In the genomic region with DNA sequence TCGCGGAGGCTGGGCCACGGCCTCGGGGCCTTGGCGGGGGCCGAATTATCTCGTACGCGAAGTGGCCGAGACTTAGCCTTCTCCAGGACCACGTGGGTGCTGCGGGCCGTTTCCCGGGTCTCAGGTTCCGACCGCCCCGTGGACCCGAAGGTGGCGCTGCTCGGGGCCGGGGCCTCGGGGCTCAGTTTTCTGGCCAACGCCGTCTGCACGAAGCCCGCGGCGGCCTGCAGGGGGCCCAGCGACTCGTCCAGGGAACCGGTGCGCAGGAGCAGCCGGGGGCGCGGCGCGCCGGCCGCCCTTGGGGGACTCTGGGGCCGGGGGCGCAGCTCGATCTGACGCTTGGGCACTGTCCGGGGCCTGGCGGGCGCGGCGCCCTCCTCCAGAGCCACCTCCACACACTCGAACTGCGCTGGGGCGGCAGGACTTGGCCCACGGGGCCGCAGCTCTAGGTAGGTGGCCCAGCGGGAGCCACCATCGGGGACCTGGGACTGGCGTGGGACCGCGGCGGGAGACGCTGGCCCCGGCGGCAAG, we compare ENCODE assay signal across 8 cellular contexts. TPM values are rescaled to one million over a fixed set of nuclear protein-coding genes. Genes with fewer than 3 reads are reported as not detected.
DNase-seq lines count a peak whose midpoint lies in the region; ATAC-seq, FAIRE-seq and TF ChIP-seq lines count a peak whose summit lies in the region.

No MANE protein-coding gene starts in this region.

- H3K79me2 ChIP-seq in HepG2 (ENCODE audit: insufficient read depth, low read length): no peaks in the 10 kb centered on the region

- no peak overlapping the region for H3K27ac Mint-ChIP-seq in activated CD4-positive, alpha-beta T cell treated with anti-CD3 and anti-CD28 coated beads, Interleukin-2, amount 10 ng/mL, durations not matched to agents 7 days and 5 days
- no peak overlapping the region for H3K27ac Mint-ChIP-seq in nephron progenitor cell

- TF ChIP-seq CTCF in liver (IDR thresholded peaks at IDR 0.05; ENCODE audit: low read depth, low read length, missing input control) (peak; percentile 36), HepG2 (CRISPR knock-in tag; IDR thresholded peaks at IDR 0.05) (no peak), nephron progenitor cell (IDR thresholded peaks at IDR 0.05) (peak; percentile 54)

- WGBS in liver: 8% methylated on average over 62 of the region's 62 CpGs
- WGBS in HepG2 (ENCODE audit: low lambda C conversion rate): 98% methylated on average over 9 of the region's 62 CpGs
- 8% methylated on average over 57 to 62 of the region's 62 CpGs for WGBS in esophagus, 2 donors

- in situ Hi-C loops in HepG2 (cut with HindIII; ENCODE audit: extremely low pct_ligation_motif_present, low pct_unique_long_range_greater_than_20kb): no loop called here

- peaks cover 52% of the 10 kb centered on the region for H3K4me1 Mint-ChIP-seq in activated CD4-positive, alpha-beta T cell treated with anti-CD3 and anti-CD28 coated beads, Interleukin-2, amount 10 ng/mL, durations not matched to agents 7 days and 5 days
- H3K4me1 Mint-ChIP-seq in nephron progenitor cell: peaks cover 11% of the 10 kb centered on the region

- FAIRE-seq in HepG2 (lab: Jason Lieb, UNC): no peak

- no peaks in the 10 kb centered on the region for H3K27me3 Mint-ChIP-seq in activated CD4-positive, alpha-beta T cell treated with anti-CD3 and anti-CD28 coated beads, Interleukin-2, amount 10 ng/mL, durations not matched to agents 7 days and 5 days
- peaks cover 68% of the 10 kb centered on the region for H3K27me3 Mint-ChIP-seq in nephron progenitor cell (ENCODE audit: low read depth, poor library complexity)

- H2AFZ ChIP-seq in HepG2 (ENCODE audit: low read length): no peak overlapping the region

- H3K4me3 ChIP-seq in liver (ENCODE audit: low read depth in 1 of 3, low read length in 3 of 3) (peak overlapping the region; percentile 16 to 59 (median 42)), HepG2 (replicated peaks in 1 of 3; ENCODE audit: insufficient read depth in 1 of 3, low read depth in 2 of 3, low read length in 3 of 3) (no peak overlapping the region), esophagus (ENCODE audit: low read depth in 1 of 2, low read length in 2 of 2) (peak overlapping the region; percentile 42 to 56)

- H3K36me3 ChIP-seq in liver (ENCODE audit: control insufficient read depth in 4 of 4, insufficient read depth in 3 of 4, low read depth in 1 of 4, low read length in 3 of 4) (peaks cover 0 to 1% (median 0%) of the 10 kb centered on the region in 4 donors), HepG2 (replicated peaks in 1 of 2; ENCODE audit: control insufficient read depth in 1 of 2, insufficient read depth in 2 of 2, low read length in 2 of 2) (no peaks in the 10 kb centered on the region), esophagus (ENCODE audit: control insufficient read depth in 2 of 2, insufficient read depth in 2 of 2, low read length in 1 of 2) (no peaks in the 10 kb centered on the region)

- TF ChIP-seq RAD21 in liver (IDR thresholded peaks at IDR 0.05): peak in 1 of 2 donors; percentile 32
- no peak for TF ChIP-seq RAD21 in HepG2 (CRISPR knock-in tag; IDR thresholded peaks at IDR 0.05)

- H3K27ac ChIP-seq in liver (ENCODE audit: low read depth in 1 of 2, low read length in 2 of 2) (peak overlapping the region; percentile 65 to 69), HepG2 (ENCODE audit: extremely low read length, insufficient read depth, low read length) (no peak overlapping the region), esophagus (ENCODE audit: low read depth in 2 of 2, low read length in 1 of 2) (no peak overlapping the region)

- ATAC-seq in HepG2: no peak
- no peak for ATAC-seq in GM21529 (IDR thresholded peaks at IDR 0.05; ENCODE audit: unreplicated experiment)
- ATAC-seq in HG03469 (IDR thresholded peaks at IDR 0.05; ENCODE audit: unreplicated experiment): no peak

- DNase-seq in HepG2 (ENCODE audit: low spot score) (no peak), nephron progenitor cell (peak; percentile 79), NCI-H187 treated with DMSO at 0.1 percent for 48 hours (lab: John Stamatoyannopoulos, UW) (no peak)
- peak; percentile 68 for DNase-seq in activated CD4-positive, alpha-beta T cell treated with anti-CD3 and anti-CD28 coated beads, Interleukin-2, amount 10 ng/mL, durations not matched to agents 7 days and 5 days

- intact Hi-C loops in HepG2 (cut with micrococcal nuclease; ENCODE audit: unreplicated experiment): no loop called here

- H3K9me3 ChIP-seq in liver (ENCODE audit: control insufficient read depth in 4 of 4, low read length in 3 of 4): no peaks in the 10 kb centered on the region
- no peaks in the 10 kb centered on the region for H3K9me3 ChIP-seq in HepG2 (ENCODE audit: low read length)
- no peaks in the 10 kb centered on the region for H3K9me3 ChIP-seq in esophagus (ENCODE audit: control insufficient read depth in 2 of 2, insufficient read depth in 1 of 2, low read depth in 1 of 2, low read length in 1 of 2)

- BruUV-seq in HepG2 (replicated peaks; lab: Mats Ljungman, UMichigan): no TSS peak

- no peaks in the 10 kb centered on the region for H3K9me3 Mint-ChIP-seq in activated CD4-positive, alpha-beta T cell treated with anti-CD3 and anti-CD28 coated beads, Interleukin-2, amount 10 ng/mL, durations not matched to agents 7 days and 5 days
- no peaks in the 10 kb centered on the region for H3K9me3 Mint-ChIP-seq in nephron progenitor cell

- POLR2A ChIA-PET in HepG2 (lab: Yijun Ruan, JAX): no interaction called here
- POLR2A ChIA-PET in activated CD4-positive, alpha-beta T cell treated with anti-CD3 and anti-CD28 coated beads, Interleukin-2, amount 10 ng/mL, durations not matched to agents 7 days and 5 days (lab: Charles Lee): no interaction called here

- H4K20me1 ChIP-seq in HepG2 (ENCODE audit: insufficient read depth, low read length): no peaks in the 10 kb centered on the region

- TF ChIP-seq EP300 in HepG2 (IDR thresholded peaks at IDR 0.05; ENCODE audit: low read depth in 2 of 2, low read length in 2 of 2) (no peak), HepG2 (CRISPR knock-in tag; IDR thresholded peaks at IDR 0.05; ENCODE audit: borderline replicate concordance) (no peak)

- CTCF ChIA-PET in HepG2 (lab: Yijun Ruan, JAX; ENCODE audit: low intra/inter-chr PET ratio, low total read pairs): no interaction called here
- CTCF ChIA-PET in activated CD4-positive, alpha-beta T cell treated with anti-CD3 and anti-CD28 coated beads, Interleukin-2, amount 10 ng/mL, durations not matched to agents 7 days and 5 days (lab: Charles Lee): interaction anchor here (1.2 to 1.7 kb wide), 2 partner anchors 9 to 15 kb away, joined by 3 to 4 read pairs; partner anchors contain the start of gene SPATA24

- H3K9ac ChIP-seq in liver (ENCODE audit: low read depth in 1 of 2, low read length in 2 of 2) (no peak overlapping the region), HepG2 (ENCODE audit: insufficient read depth, low read depth, low read length) (no peak overlapping the region)

- peaks cover 13% of the 10 kb centered on the region for H3K36me3 Mint-ChIP-seq in activated CD4-positive, alpha-beta T cell treated with anti-CD3 and anti-CD28 coated beads, Interleukin-2, amount 10 ng/mL, durations not matched to agents 7 days and 5 days (ENCODE audit: low read depth)
- peaks cover 21% of the 10 kb centered on the region for H3K36me3 Mint-ChIP-seq in nephron progenitor cell (ENCODE audit: low read depth)

- peak overlapping the region; percentile 87 for H3K4me3 Mint-ChIP-seq in activated CD4-positive, alpha-beta T cell treated with anti-CD3 and anti-CD28 coated beads, Interleukin-2, amount 10 ng/mL, durations not matched to agents 7 days and 5 days
- peak overlapping the region; percentile 81 for H3K4me3 Mint-ChIP-seq in nephron progenitor cell

- no peak for TF ChIP-seq POLR2A in HepG2 (IDR thresholded peaks at IDR 0.05; ENCODE audit: insufficient read depth in 1 of 2, low read depth in 2 of 2, low read length in 2 of 2)

- H3K4me1 ChIP-seq in liver (ENCODE audit: control insufficient read depth in 4 of 4, insufficient read depth in 4 of 4, low read length in 3 of 4): peaks cover 9 to 19% (median 17%) of the 10 kb centered on the region in 4 donors
- peaks cover 30% of the 10 kb centered on the region for H3K4me1 ChIP-seq in HepG2 (ENCODE audit: insufficient read depth, low read length)
- peaks cover 10 to 24% of the 10 kb centered on the region in 2 donors for H3K4me1 ChIP-seq in esophagus (ENCODE audit: control insufficient read depth in 2 of 2, insufficient read depth in 2 of 2, low read length in 1 of 2)

- no peak overlapping the region for H3K4me2 ChIP-seq in HepG2 (ENCODE audit: low read depth, low read length)

- H3K27me3 ChIP-seq in liver (ENCODE audit: control insufficient read depth in 4 of 4, insufficient read depth in 4 of 4, low read length in 3 of 4) (peaks cover 0 to 3% (median 0%) of the 10 kb centered on the region in 4 donors), HepG2 (ENCODE audit: control insufficient read depth in 1 of 2, insufficient read depth in 2 of 2, low read length in 2 of 2) (no peaks in the 10 kb centered on the region), esophagus (ENCODE audit: control insufficient read depth in 1 of 2, insufficient read depth in 2 of 2, low read length in 2 of 2) (no peaks in the 10 kb centered on the region)

RNA-seq across cellular contexts. Expression of gene PROB1, which starts 0.7 kb away (rescaled TPM):
- total RNA-seq in liver: under 1 TPM; 0.28 to 0.67 TPM
- under 1 TPM; 0.04 to 0.39 TPM for polyA plus RNA-seq in liver
- 0.28 and 0.69 TPM in 2 replicates for total RNA-seq in HepG2 (2016; rRNA removed; fragmentation: Illumina TruSeq; extraction: Trizol)
- not detected in 2 replicates for total RNA-seq in HepG2 (2016; cell fraction: cytosol; rRNA removed; fragmentation: Illumina TruSeq; extraction: Trizol; ENCODE audit: low read depth)
- total RNA-seq in HepG2 (2016; cell fraction: insoluble cytoplasmic fraction; rRNA removed; fragmentation: Illumina TruSeq; extraction: Trizol): 0.18 and 0.63 TPM in 2 replicates
- 0.09 and 0.10 TPM in 2 replicates for total RNA-seq in HepG2 (2016; cell fraction: membrane; rRNA removed; fragmentation: Illumina TruSeq; extraction: Trizol)
- total RNA-seq in HepG2 (2016; cell fraction: nucleus; rRNA removed; fragmentation: Illumina TruSeq; extraction: Trizol): 0.72 and 0.96 TPM in 2 replicates
- polyA plus RNA-seq in HepG2 (2011; rRNA removed): 1.1 and 1.9 TPM in 2 replicates
- polyA plus RNA-seq in HepG2 (2011; cell fraction: cytosol; rRNA removed): 0.81 and 0.99 TPM in 2 replicates
- 10.6 and 11.1 TPM in 2 replicates for polyA plus RNA-seq in HepG2 (2011; cell fraction: nucleus; rRNA removed)
- 1.7 and 2.2 TPM in 2 replicates for polyA plus RNA-seq in HepG2 (2012)
- 0.06 and 0.07 TPM in 2 replicates for polyA plus RNA-seq in HepG2 (2016; cell fraction: cytosol; fragmentation: Illumina TruSeq; extraction: Trizol; ENCODE audit: low read depth)
- polyA plus RNA-seq in HepG2 (2016; cell fraction: insoluble cytoplasmic fraction; fragmentation: Illumina TruSeq; extraction: Trizol; ENCODE audit: low read depth): 0.14 and 0.29 TPM in 2 replicates
- polyA plus RNA-seq in HepG2 (2016; cell fraction: membrane; fragmentation: Illumina TruSeq; extraction: Trizol; ENCODE audit: low read depth): 0.06 and 0.14 TPM in 2 replicates
- polyA plus RNA-seq in HepG2 (2016; cell fraction: nucleus; fragmentation: Illumina TruSeq; extraction: Trizol; ENCODE audit: insufficient read depth, low read depth): 2.1 and 3.0 TPM in 2 replicates
- 1.1 and 1.6 TPM in 2 replicates for polyA minus RNA-seq in HepG2 (2011; rRNA and poly(A)+ RNA removed; ENCODE audit: low replicate concordance)
- polyA minus RNA-seq in HepG2 (2011; cell fraction: cytosol; rRNA and poly(A)+ RNA removed): 0.69 and 0.79 TPM in 2 replicates
- polyA minus RNA-seq in HepG2 (2011; cell fraction: nucleus; rRNA and poly(A)+ RNA removed): 2.4 and 2.6 TPM in 2 replicates
- total RNA-seq in activated CD4-positive, alpha-beta T cell treated with anti-CD3 and anti-CD28 coated beads, Interleukin-2, amount 10 ng/mL, durations not matched to agents 7 days and 5 days: 1 to 10 TPM; 3.3 to 3.4 TPM
- under 1 TPM; 0.41 to 0.48 TPM for polyA plus RNA-seq in esophagus

RNA-seq across cellular contexts. Expression of gene MZB1, which starts 4.5 kb away (rescaled TPM):
- total RNA-seq in liver (1 to 10 TPM; 1.8 TPM), HepG2 (2016; rRNA removed; fragmentation: Illumina TruSeq; extraction: Trizol) (0.27 and 0.31 TPM in 2 replicates)
- polyA plus RNA-seq in liver (10 to 100 TPM in 1 of 2 donors, 1 to 10 TPM in 1; 1.8 to 23.7 TPM), HepG2 (2011; rRNA removed) (0.35 and 0.40 TPM in 2 replicates), esophagus (under 1 TPM; 0.47 to 0.67 TPM)
- 0.44 TPM in 1 of 2 replicates, not detected in the other for total RNA-seq in HepG2 (2016; cell fraction: cytosol; rRNA removed; fragmentation: Illumina TruSeq; extraction: Trizol; ENCODE audit: low read depth)
- total RNA-seq in HepG2 (2016; cell fraction: insoluble cytoplasmic fraction; rRNA removed; fragmentation: Illumina TruSeq; extraction: Trizol): 0.22 TPM in 1 of 2 replicates, not detected in the other
- 0.34 TPM in 1 of 2 replicates, not detected in the other for total RNA-seq in HepG2 (2016; cell fraction: membrane; rRNA removed; fragmentation: Illumina TruSeq; extraction: Trizol)
- total RNA-seq in HepG2 (2016; cell fraction: nucleus; rRNA removed; fragmentation: Illumina TruSeq; extraction: Trizol): 0.47 TPM in 1 of 2 replicates, not detected in the other
- polyA plus RNA-seq in HepG2 (2011; cell fraction: cytosol; rRNA removed): 0.20 and 0.21 TPM in 2 replicates
- 1.2 and 1.6 TPM in 2 replicates for polyA plus RNA-seq in HepG2 (2011; cell fraction: nucleus; rRNA removed)
- polyA plus RNA-seq in HepG2 (2012): 0.19 and 0.21 TPM in 2 replicates
- polyA plus RNA-seq in HepG2 (2016; cell fraction: cytosol; fragmentation: Illumina TruSeq; extraction: Trizol; ENCODE audit: low read depth): not detected in 2 replicates
- polyA plus RNA-seq in HepG2 (2016; cell fraction: insoluble cytoplasmic fraction; fragmentation: Illumina TruSeq; extraction: Trizol; ENCODE audit: low read depth): not detected in 2 replicates
- polyA plus RNA-seq in HepG2 (2016; cell fraction: membrane; fragmentation: Illumina TruSeq; extraction: Trizol; ENCODE audit: low read depth): not detected in 2 replicates
- not detected in 2 replicates for polyA plus RNA-seq in HepG2 (2016; cell fraction: nucleus; fragmentation: Illumina TruSeq; extraction: Trizol; ENCODE audit: insufficient read depth, low read depth)
- 1.6 and 4.8 TPM in 2 replicates for polyA minus RNA-seq in HepG2 (2011; rRNA and poly(A)+ RNA removed; ENCODE audit: low replicate concordance)
- polyA minus RNA-seq in HepG2 (2011; cell fraction: cytosol; rRNA and poly(A)+ RNA removed): not detected in 2 replicates
- 1.0 and 3.2 TPM in 2 replicates for polyA minus RNA-seq in HepG2 (2011; cell fraction: nucleus; rRNA and poly(A)+ RNA removed)
- 10 to 100 TPM; 12.7 to 13.4 TPM for total RNA-seq in activated CD4-positive, alpha-beta T cell treated with anti-CD3 and anti-CD28 coated beads, Interleukin-2, amount 10 ng/mL, durations not matched to agents 7 days and 5 days

RNA-seq across cellular contexts. Expression of gene SPATA24, which starts 9.7 kb away (rescaled TPM):
- total RNA-seq in liver: 1 to 10 TPM; 1.8 to 2.4 TPM
- 1 to 10 TPM; 2.7 TPM for polyA plus RNA-seq in liver
- 11.1 and 13.0 TPM in 2 replicates for total RNA-seq in HepG2 (2016; rRNA removed; fragmentation: Illumina TruSeq; extraction: Trizol)
- 6.2 and 6.8 TPM in 2 replicates for total RNA-seq in HepG2 (2016; cell fraction: cytosol; rRNA removed; fragmentation: Illumina TruSeq; extraction: Trizol; ENCODE audit: low read depth)
- total RNA-seq in HepG2 (2016; cell fraction: insoluble cytoplasmic fraction; rRNA removed; fragmentation: Illumina TruSeq; extraction: Trizol): 10.6 and 12.4 TPM in 2 replicates
- total RNA-seq in HepG2 (2016; cell fraction: membrane; rRNA removed; fragmentation: Illumina TruSeq; extraction: Trizol): 7.9 and 8.2 TPM in 2 replicates
- total RNA-seq in HepG2 (2016; cell fraction: nucleus; rRNA removed; fragmentation: Illumina TruSeq; extraction: Trizol): 8.6 and 10.2 TPM in 2 replicates
- 6.0 and 8.5 TPM in 2 replicates for polyA plus RNA-seq in HepG2 (2011; rRNA removed)
- polyA plus RNA-seq in HepG2 (2011; cell fraction: cytosol; rRNA removed): 5.7 and 6.1 TPM in 2 replicates
- 12.2 and 14.9 TPM in 2 replicates for polyA plus RNA-seq in HepG2 (2011; cell fraction: nucleus; rRNA removed)
- polyA plus RNA-seq in HepG2 (2012): 14.6 and 18.0 TPM in 2 replicates
- polyA plus RNA-seq in HepG2 (2016; cell fraction: cytosol; fragmentation: Illumina TruSeq; extraction: Trizol; ENCODE audit: low read depth): 6.8 and 7.1 TPM in 2 replicates
- 12.2 and 14.9 TPM in 2 replicates for polyA plus RNA-seq in HepG2 (2016; cell fraction: insoluble cytoplasmic fraction; fragmentation: Illumina TruSeq; extraction: Trizol; ENCODE audit: low read depth)
- polyA plus RNA-seq in HepG2 (2016; cell fraction: membrane; fragmentation: Illumina TruSeq; extraction: Trizol; ENCODE audit: low read depth): 5.6 and 5.7 TPM in 2 replicates
- polyA plus RNA-seq in HepG2 (2016; cell fraction: nucleus; fragmentation: Illumina TruSeq; extraction: Trizol; ENCODE audit: insufficient read depth, low read depth): 7.6 and 11.7 TPM in 2 replicates
- 3.8 and 5.0 TPM in 2 replicates for polyA minus RNA-seq in HepG2 (2011; rRNA and poly(A)+ RNA removed; ENCODE audit: low replicate concordance)
- polyA minus RNA-seq in HepG2 (2011; cell fraction: cytosol; rRNA and poly(A)+ RNA removed): 3.3 and 4.6 TPM in 2 replicates
- 10.6 and 14.0 TPM in 2 replicates for polyA minus RNA-seq in HepG2 (2011; cell fraction: nucleus; rRNA and poly(A)+ RNA removed)
- total RNA-seq in activated CD4-positive, alpha-beta T cell treated with anti-CD3 and anti-CD28 coated beads, Interleukin-2, amount 10 ng/mL, durations not matched to agents 7 days and 5 days: 1 to 10 TPM; 5.5 to 7.2 TPM
- polyA plus RNA-seq in esophagus: 1 to 10 TPM; 5.9 to 6.0 TPM

RNA-seq across cellular contexts. Expression of gene SLC23A1, which starts 11.1 kb away (rescaled TPM):
- total RNA-seq in liver (10 to 100 TPM in 1 of 2 donors, 1 to 10 TPM in 1; 10.0 to 17.5 TPM), HepG2 (2016; rRNA removed; fragmentation: Illumina TruSeq; extraction: Trizol) (3.6 and 6.6 TPM in 2 replicates)
- polyA plus RNA-seq in liver (10 to 100 TPM; 17.3 to 18.0 TPM), HepG2 (2011; rRNA removed) (6.0 and 7.0 TPM in 2 replicates), esophagus (under 1 TPM; 0.01 to 0.12 TPM)
- total RNA-seq in HepG2 (2016; cell fraction: cytosol; rRNA removed; fragmentation: Illumina TruSeq; extraction: Trizol; ENCODE audit: low read depth): 7.0 and 8.2 TPM in 2 replicates
- 3.7 and 9.0 TPM in 2 replicates for total RNA-seq in HepG2 (2016; cell fraction: insoluble cytoplasmic fraction; rRNA removed; fragmentation: Illumina TruSeq; extraction: Trizol)
- 4.6 and 5.2 TPM in 2 replicates for total RNA-seq in HepG2 (2016; cell fraction: membrane; rRNA removed; fragmentation: Illumina TruSeq; extraction: Trizol)
- 5.5 and 7.9 TPM in 2 replicates for total RNA-seq in HepG2 (2016; cell fraction: nucleus; rRNA removed; fragmentation: Illumina TruSeq; extraction: Trizol)
- 5.9 and 7.1 TPM in 2 replicates for polyA plus RNA-seq in HepG2 (2011; cell fraction: cytosol; rRNA removed)
- polyA plus RNA-seq in HepG2 (2011; cell fraction: nucleus; rRNA removed): 24.2 and 29.4 TPM in 2 replicates
- polyA plus RNA-seq in HepG2 (2012): 6.4 and 9.0 TPM in 2 replicates
- 2.3 and 2.4 TPM in 2 replicates for polyA plus RNA-seq in HepG2 (2016; cell fraction: cytosol; fragmentation: Illumina TruSeq; extraction: Trizol; ENCODE audit: low read depth)
- polyA plus RNA-seq in HepG2 (2016; cell fraction: insoluble cytoplasmic fraction; fragmentation: Illumina TruSeq; extraction: Trizol; ENCODE audit: low read depth): 4.0 and 4.3 TPM in 2 replicates
- polyA plus RNA-seq in HepG2 (2016; cell fraction: membrane; fragmentation: Illumina TruSeq; extraction: Trizol; ENCODE audit: low read depth): 4.3 and 5.1 TPM in 2 replicates
- polyA plus RNA-seq in HepG2 (2016; cell fraction: nucleus; fragmentation: Illumina TruSeq; extraction: Trizol; ENCODE audit: insufficient read depth, low read depth): 13.5 and 13.8 TPM in 2 replicates
- polyA minus RNA-seq in HepG2 (2011; rRNA and poly(A)+ RNA removed; ENCODE audit: low replicate concordance): 30.0 and 58.9 TPM in 2 replicates
- 3.8 and 7.7 TPM in 2 replicates for polyA minus RNA-seq in HepG2 (2011; cell fraction: cytosol; rRNA and poly(A)+ RNA removed)
- 7.5 and 12.6 TPM in 2 replicates for polyA minus RNA-seq in HepG2 (2011; cell fraction: nucleus; rRNA and poly(A)+ RNA removed)
- under 1 TPM; 0.75 to 0.77 TPM for total RNA-seq in activated CD4-positive, alpha-beta T cell treated with anti-CD3 and anti-CD28 coated beads, Interleukin-2, amount 10 ng/mL, durations not matched to agents 7 days and 5 days

RNA-seq across cellular contexts. Expression of gene DNAJC18, which starts 45.1 kb away (rescaled TPM):
- total RNA-seq in liver (1 to 10 TPM in 1 of 2 donors, under 1 TPM in 1; 0.92 to 1.8 TPM), HepG2 (2016; rRNA removed; fragmentation: Illumina TruSeq; extraction: Trizol) (6.5 and 9.6 TPM in 2 replicates)
- polyA plus RNA-seq in liver (under 1 TPM; 0.66 to 0.74 TPM), HepG2 (2011; rRNA removed) (5.7 and 6.6 TPM in 2 replicates), esophagus (1 to 10 TPM; 2.2 to 2.4 TPM)
- 2.3 and 2.5 TPM in 2 replicates for total RNA-seq in HepG2 (2016; cell fraction: cytosol; rRNA removed; fragmentation: Illumina TruSeq; extraction: Trizol; ENCODE audit: low read depth)
- 5.6 and 9.2 TPM in 2 replicates for total RNA-seq in HepG2 (2016; cell fraction: insoluble cytoplasmic fraction; rRNA removed; fragmentation: Illumina TruSeq; extraction: Trizol)
- total RNA-seq in HepG2 (2016; cell fraction: membrane; rRNA removed; fragmentation: Illumina TruSeq; extraction: Trizol): 4.6 and 5.4 TPM in 2 replicates
- total RNA-seq in HepG2 (2016; cell fraction: nucleus; rRNA removed; fragmentation: Illumina TruSeq; extraction: Trizol): 6.0 and 8.1 TPM in 2 replicates
- polyA plus RNA-seq in HepG2 (2011; cell fraction: cytosol; rRNA removed): 2.3 and 3.6 TPM in 2 replicates
- polyA plus RNA-seq in HepG2 (2011; cell fraction: nucleus; rRNA removed): 1.3 and 1.6 TPM in 2 replicates
- polyA plus RNA-seq in HepG2 (2012): 9.7 and 12.5 TPM in 2 replicates
- 1.6 and 4.1 TPM in 2 replicates for polyA plus RNA-seq in HepG2 (2016; cell fraction: cytosol; fragmentation: Illumina TruSeq; extraction: Trizol; ENCODE audit: low read depth)
- 9.3 and 9.5 TPM in 2 replicates for polyA plus RNA-seq in HepG2 (2016; cell fraction: insoluble cytoplasmic fraction; fragmentation: Illumina TruSeq; extraction: Trizol; ENCODE audit: low read depth)
- polyA plus RNA-seq in HepG2 (2016; cell fraction: membrane; fragmentation: Illumina TruSeq; extraction: Trizol; ENCODE audit: low read depth): 4.1 and 4.4 TPM in 2 replicates
- polyA plus RNA-seq in HepG2 (2016; cell fraction: nucleus; fragmentation: Illumina TruSeq; extraction: Trizol; ENCODE audit: insufficient read depth, low read depth): 7.1 and 8.5 TPM in 2 replicates
- 3.3 and 4.3 TPM in 2 replicates for polyA minus RNA-seq in HepG2 (2011; rRNA and poly(A)+ RNA removed; ENCODE audit: low replicate concordance)
- polyA minus RNA-seq in HepG2 (2011; cell fraction: cytosol; rRNA and poly(A)+ RNA removed): 4.4 and 5.2 TPM in 2 replicates
- 3.1 and 3.6 TPM in 2 replicates for polyA minus RNA-seq in HepG2 (2011; cell fraction: nucleus; rRNA and poly(A)+ RNA removed)
- total RNA-seq in activated CD4-positive, alpha-beta T cell treated with anti-CD3 and anti-CD28 coated beads, Interleukin-2, amount 10 ng/mL, durations not matched to agents 7 days and 5 days: 1 to 10 TPM; 4.5 to 6.8 TPM

Comparison
In these comparisons a context has a peak if more than half of its experiments do, and no peak if none do; other contexts are left out.
1. H3K27ac ChIP-seq: peak in liver (2 of 2); none in HepG2 (single experiment) and esophagus (0 of 2).
2. H3K4me3 ChIP-seq: peak in liver (3 of 3) and esophagus (2 of 2); none in HepG2 (0 of 3).
3. DNase-seq: peak in activated CD4-positive, alpha-beta T cell treated with anti-CD3 and anti-CD28 coated beads, Interleukin-2, amount 10 ng/mL, durations not matched to agents 7 days and 5 days (single experiment) and nephron progenitor cell (single experiment); none in HepG2 (single experiment) and NCI-H187 treated with DMSO at 0.1 percent for 48 hours (single experiment).
4. RNA of gene MZB1, which starts 4.5 kb away (total RNA-seq): 12.7 to 13.4 TPM in activated CD4-positive, alpha-beta T cell treated with anti-CD3 and anti-CD28 coated beads, Interleukin-2, amount 10 ng/mL, durations not matched to agents 7 days and 5 days; 1.8 TPM in liver and 0.22 to 0.47 TPM in HepG2; every median in the first group is over 4 times any median in the second.